In genomic region chr13:97724450-97724849, GRCh38 we compare ENCODE assay signal across 17 cellular contexts.
"Had no signal": no experiment of that assay in that cellular context is flagged by ENCODE, and none has a peak within 500 bp of the region (broad histone marks: within the 10 kb centered on the region; RNA-seq: fewer than 3 reads in every experiment).

No MANE protein-coding gene starts in this region.

- H3K27me3 ChIP-seq: brain microvascular endothelial cell, heart right ventricle, SJCRH30, tibial nerve had no signal

- ATAC-seq: activated CD4-positive, alpha-beta T cell treated with anti-CD3 and anti-CD28 coated beads for 36 hours; activated CD8-positive, alpha-beta T cell treated with anti-CD3 and anti-CD28 coated beads for 36 hours; heart right ventricle; left ventricle myocardium superior; stimulated activated naive CD8-positive, alpha-beta T cell treated with anti-CD3 and anti-CD28 coated beads, Interleukin-15, amount 100 ng/mL, for 72 hours had no signal

- H3K27ac Mint-ChIP-seq: activated CD4-positive, alpha-beta T cell treated with anti-CD3 and anti-CD28 coated beads for 36 hours; activated CD8-positive, alpha-beta T cell treated with anti-CD3 and anti-CD28 coated beads for 36 hours; activated T-helper 1 cell treated with anti-CD3 and anti-CD28 coated beads, Interleukin-12 subunit alpha, Interleukin-12 subunit beta, Interleukin-2, Interleukin-4 antibody, amounts not matched to agents 30 ng/mL and 10 ng/mL and 1 ng/mL, durations not matched to agents 14 hours and 24 hours and 36 hours; nephron progenitor cell; stimulated activated naive CD8-positive, alpha-beta T cell treated with anti-CD3 and anti-CD28 coated beads, Interleukin-15, amount 100 ng/mL, for 72 hours had no signal

- H3K27ac ChIP-seq: brain microvascular endothelial cell, heart right ventricle, SJCRH30, skin epidermis, tibial nerve, VCaP had no signal

- H3K4me3 Mint-ChIP-seq: activated CD4-positive, alpha-beta T cell treated with anti-CD3 and anti-CD28 coated beads for 36 hours; activated CD8-positive, alpha-beta T cell treated with anti-CD3 and anti-CD28 coated beads for 36 hours; activated T-helper 1 cell treated with anti-CD3 and anti-CD28 coated beads, Interleukin-12 subunit alpha, Interleukin-12 subunit beta, Interleukin-2, Interleukin-4 antibody, amounts not matched to agents 30 ng/mL and 10 ng/mL and 1 ng/mL, durations not matched to agents 14 hours and 24 hours and 36 hours; nephron progenitor cell; stimulated activated naive CD8-positive, alpha-beta T cell treated with anti-CD3 and anti-CD28 coated beads, Interleukin-15, amount 100 ng/mL, for 72 hours had no signal

- H3K4me1 ChIP-seq: heart right ventricle, SJCRH30 had no signal

- H3K36me3 ChIP-seq: brain microvascular endothelial cell, heart right ventricle, SJCRH30, tibial nerve had no signal

- H3K9me3 ChIP-seq: heart right ventricle, SJCRH30, tibial nerve had no signal

- DNase-seq: activated CD4-positive, alpha-beta T cell treated with anti-CD3 and anti-CD28 coated beads for 36 hours; activated CD8-positive, alpha-beta T cell treated with anti-CD3 and anti-CD28 coated beads for 36 hours; activated naive CD4-positive, alpha-beta T cell; brain microvascular endothelial cell; heart right ventricle; kidney; left ventricle myocardium superior; mesendoderm; nephron progenitor cell; SJCRH30; stimulated activated CD4-positive, alpha-beta T cell treated with anti-CD3 and anti-CD28 coated beads, Interleukin-4, amount 100 ng/mL, for 4 hours; stimulated activated naive CD8-positive, alpha-beta T cell treated with anti-CD3 and anti-CD28 coated beads, Interleukin-15, amount 100 ng/mL, for 72 hours; T-helper 9 cell had no signal

- H3K4me1 Mint-ChIP-seq: activated CD4-positive, alpha-beta T cell treated with anti-CD3 and anti-CD28 coated beads for 36 hours; nephron progenitor cell; stimulated activated naive CD8-positive, alpha-beta T cell treated with anti-CD3 and anti-CD28 coated beads, Interleukin-15, amount 100 ng/mL, for 72 hours had no signal

- H3K9me3 Mint-ChIP-seq: activated CD8-positive, alpha-beta T cell treated with anti-CD3 and anti-CD28 coated beads for 36 hours; activated T-helper 1 cell treated with anti-CD3 and anti-CD28 coated beads, Interleukin-12 subunit alpha, Interleukin-12 subunit beta, Interleukin-2, Interleukin-4 antibody, amounts not matched to agents 30 ng/mL and 10 ng/mL and 1 ng/mL, durations not matched to agents 14 hours and 24 hours and 36 hours; stimulated activated naive CD8-positive, alpha-beta T cell treated with anti-CD3 and anti-CD28 coated beads, Interleukin-15, amount 100 ng/mL, for 72 hours had no signal

- H3K4me3 ChIP-seq: heart right ventricle, SJCRH30, skin epidermis, tibial nerve had no signal
